Comparison of ENCODE assay signal across 20 cellular contexts in genomic region chr11:76242004-76242779, GRCh38. TPM values are rescaled to one million over a fixed set of nuclear protein-coding genes. Genes with fewer than 3 reads are reported as not detected.
"Had no signal": no experiment of that assay in that cellular context is flagged by ENCODE, and none has a peak within 500 bp of the region (broad histone marks: within the 10 kb centered on the region; RNA-seq: fewer than 3 reads in every experiment).

No MANE protein-coding gene starts in this region.

- H3K27me3 ChIP-seq: SJCRH30 had no signal

- H3K27ac ChIP-seq: SJCRH30, SK-N-MC had no signal

- H3K4me3 ChIP-seq: SJCRH30, SK-N-MC had no signal

- DNase-seq: KBM-7, MV-4-11, NCI-H1105 treated with DMSO at 0.1 percent for 48 hours, NCI-H1417 treated with DMSO at 0.1 percent for 48 hours, NCI-H146, NCI-H1694 treated with DMSO at 0.1 percent for 48 hours, NCI-H2029, NCI-H2081 treated with DMSO at 0.1 percent for 48 hours, NCI-H2171, NCI-H226, NCI-H446, NCI-H524 treated with DMSO at 0.1 percent for 48 hours, NCI-H774, RPMI8226, SHP77 treated with DMSO at 0.1 percent for 48 hours, SJCRH30 had no signal

- H3K9me3 ChIP-seq: SJCRH30 had no signal

- FAIRE-seq: RCC 7860 had no signal

- H3K36me3 ChIP-seq: SJCRH30 had no signal

RNA-seq across cellular contexts. Expression of gene WNT11, which starts 35.9 kb away (rescaled TPM):
- total RNA-seq: LHCN-M2, MCF 10A had no signal
